Comparison of ENCODE assay signal across 28 cellular contexts in the genomic region with DNA sequence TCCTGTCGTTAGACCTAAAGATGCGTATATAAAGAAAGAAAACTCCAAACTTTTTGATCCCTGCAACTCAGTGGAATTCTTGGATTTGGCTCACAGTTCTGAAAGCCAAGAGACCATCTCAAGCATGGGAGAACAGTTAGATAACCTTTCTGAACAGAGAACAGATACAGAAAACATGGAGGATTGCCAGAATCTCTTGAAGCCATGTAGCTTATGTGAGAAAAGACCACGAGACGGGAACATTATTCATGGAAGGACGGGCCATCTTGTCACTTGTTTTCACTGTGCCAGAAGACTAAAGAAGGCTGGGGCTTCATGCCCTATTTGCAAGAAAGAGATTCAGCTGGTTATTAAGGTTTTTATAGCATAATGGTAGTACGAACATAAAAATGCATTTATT. TPM values are rescaled to one million over a fixed set of nuclear protein-coding genes. Genes with fewer than 3 reads are reported as not detected.
DNase-seq lines count a peak whose midpoint lies in the region; ATAC-seq, FAIRE-seq and TF ChIP-seq lines count a peak whose summit lies in the region.
"Had no signal": no experiment of that assay in that cellular context is flagged by ENCODE, and none has a peak within 500 bp of the region (broad histone marks: within the 10 kb centered on the region; RNA-seq: fewer than 3 reads in every experiment).

No MANE protein-coding gene starts in this region.

- no peaks in the 10 kb centered on the region for H3K9me3 ChIP-seq in HepG2 (ENCODE audit: low read length)
- H3K9me3 ChIP-seq in right lobe of liver, result no peaks in the 10 kb centered on the region
- no peaks in the 10 kb centered on the region for H3K9me3 ChIP-seq in tibial artery
- H3K9me3 ChIP-seq: Caco-2 had no signal

- no peak overlapping the region for H3K4me2 ChIP-seq in HepG2 (ENCODE audit: low read depth, low read length)
- H3K4me2 ChIP-seq: KMS-11 had no signal

- H3K4me1 Mint-ChIP-seq in T-cell (peaks cover 41 to 53% (median 41%) of the 10 kb centered on the region in 3 donors), memory B cell (peaks cover 6% of the 10 kb centered on the region)

- TF ChIP-seq EP300 in HepG2 (IDR thresholded peaks at IDR 0.05; ENCODE audit: low read depth in 2 of 2, low read length in 2 of 2) (no peak), HepG2 (CRISPR knock-in tag; IDR thresholded peaks at IDR 0.05; ENCODE audit: borderline replicate concordance) (no peak)

- in situ Hi-C loops in HepG2 (cut with HindIII; ENCODE audit: extremely low pct_ligation_motif_present, low pct_unique_long_range_greater_than_20kb), result no loop called here

- ATAC-seq in HepG2, result no peak
- ATAC-seq in right lobe of liver, result no peak
- no peak for ATAC-seq in T-cell (replicated peaks in 1 of 4)
- ATAC-seq in memory B cell (ENCODE audit: low read depth), result no peak
- no peak for ATAC-seq in HG03520 (IDR thresholded peaks at IDR 0.05; ENCODE audit: unreplicated experiment)
- no peak for ATAC-seq in GM18870 (IDR thresholded peaks at IDR 0.05; ENCODE audit: unreplicated experiment)
- ATAC-seq: CD8-positive, alpha-beta T cell; Panc1 had no signal

- H3K36me3 Mint-ChIP-seq in T-cell (peaks cover 73% of the 10 kb centered on the region), memory B cell (peaks cover 35% of the 10 kb centered on the region)

- no peak overlapping the region for H3K4me3 Mint-ChIP-seq in T-cell
- no peak overlapping the region for H3K4me3 Mint-ChIP-seq in memory B cell
- H3K4me3 Mint-ChIP-seq: B cell; CD8-positive, alpha-beta T cell had no signal

- H3K9me3 Mint-ChIP-seq in T-cell (no peaks in the 10 kb centered on the region), memory B cell (no peaks in the 10 kb centered on the region)
- H3K9me3 Mint-ChIP-seq: IgD-negative memory B cell had no signal

- DNase-seq in HepG2 (ENCODE audit: low spot score) (no peak), right lobe of liver (no peak), T-cell (no peak), memory B cell (ENCODE audit: low spot score in 2 of 2) (no peak), tibial artery (no peak)
- DNase-seq: Caco-2; CD8-positive, alpha-beta T cell; DMS 273 treated with DMSO at 0.1 percent for 48 hours; DMS79; EL; GDM1; NCI-H1048; NCI-H1417; NCI-H1694; NCI-H2029 treated with DMSO at 0.1 percent for 48 hours; NCI-H446 treated with DMSO at 0.1 percent for 48 hours; NCI-H526; NK-92 treated with Interleukin-12 subunit alpha and Interleukin-12 subunit beta, amount 100 ng/mL, for 24 hours; SHP77 treated with DMSO at 0.1 percent for 48 hours had no signal

- H3K27me3 Mint-ChIP-seq in T-cell (no peaks in the 10 kb centered on the region), memory B cell (no peaks in the 10 kb centered on the region)
- H3K27me3 Mint-ChIP-seq: B cell, IgD-negative memory B cell had no signal

- TSS peak; percentile 31 for BruUV-seq in HepG2 (replicated peaks; lab: Mats Ljungman, UMichigan)

- FAIRE-seq in HepG2 (lab: Jason Lieb, UNC), result no peak
- FAIRE-seq: GM12891 had no signal

- POLR2A ChIA-PET in HepG2 (lab: Yijun Ruan, JAX), result no interaction called here
- POLR2A ChIA-PET in T-cell (lab: Charles Lee), result interaction anchor here (0.6 kb wide), 3 partner anchors 42 to 1229 kb away, joined by 3 to 5 read pairs (median 4); no protein-coding TSS in a partner anchor

- TF ChIP-seq RAD21 in HepG2 (CRISPR knock-in tag; IDR thresholded peaks at IDR 0.05), result no peak

- CTCF ChIA-PET in HepG2 (lab: Yijun Ruan, JAX; ENCODE audit: low intra/inter-chr PET ratio, low total read pairs) (no interaction called here), T-cell (lab: Charles Lee) (no interaction called here)

- intact Hi-C loops in HepG2 (cut with micrococcal nuclease; ENCODE audit: unreplicated experiment) (no loop called here), right lobe of liver (cut with DNase I) (no loop called here), tibial artery (cut with DNase I; ENCODE audit: low total_unique reads) (no loop called here)

- no peak overlapping the region for H3K9ac ChIP-seq in HepG2 (ENCODE audit: insufficient read depth, low read depth, low read length)
- H3K9ac ChIP-seq: KMS-11 had no signal

- 96% methylated on average over 6 of the region's 6 CpGs for WGBS in HepG2 (ENCODE audit: low lambda C conversion rate)
- WGBS in right lobe of liver (ENCODE audit: insufficient coverage, low coverage, low lambda C conversion rate, missing lambda C conversion rate), result 94% methylated on average over 6 of the region's 6 CpGs

- H3K36me3 ChIP-seq in HepG2 (replicated peaks in 1 of 2; ENCODE audit: control insufficient read depth in 1 of 2, insufficient read depth in 2 of 2, low read length in 2 of 2), result peaks cover 15 to 69% of the 10 kb centered on the region in 2 experiments
- peaks cover 8 to 69% (median 29%) of the 10 kb centered on the region in 4 donors for H3K36me3 ChIP-seq in right lobe of liver
- peaks cover 53 to 87% (median 86%) of the 10 kb centered on the region in 3 donors for H3K36me3 ChIP-seq in tibial artery

- peak overlapping the region; percentile 19 to 48 for H3K27ac Mint-ChIP-seq in T-cell
- H3K27ac Mint-ChIP-seq in memory B cell, result peak overlapping the region; percentile 53
- H3K27ac Mint-ChIP-seq: B cell, IgD-negative memory B cell had no signal

- no peak overlapping the region for H2AFZ ChIP-seq in HepG2 (ENCODE audit: low read length)

- TF ChIP-seq CTCF in HepG2 (CRISPR knock-in tag; IDR thresholded peaks at IDR 0.05) (no peak), right lobe of liver (IDR thresholded peaks at IDR 0.05) (no peak), tibial artery (IDR thresholded peaks at IDR 0.05) (no peak)

- TF ChIP-seq POLR2A in HepG2 (IDR thresholded peaks at IDR 0.05; ENCODE audit: insufficient read depth in 1 of 2, low read depth in 2 of 2, low read length in 2 of 2), result no peak
- no peak for TF ChIP-seq POLR2A in right lobe of liver (IDR thresholded peaks at IDR 0.05)

- H3K4me3 ChIP-seq in HepG2 (replicated peaks in 1 of 3; ENCODE audit: insufficient read depth in 1 of 3, low read depth in 2 of 3, low read length in 3 of 3) (no peak overlapping the region), right lobe of liver (no peak overlapping the region), tibial artery (no peak overlapping the region)

- H4K20me1 ChIP-seq in HepG2 (ENCODE audit: insufficient read depth, low read length), result no peaks in the 10 kb centered on the region

- no peaks in the 10 kb centered on the region for H3K27me3 ChIP-seq in HepG2 (ENCODE audit: control insufficient read depth in 1 of 2, insufficient read depth in 2 of 2, low read length in 2 of 2)
- no peaks in the 10 kb centered on the region for H3K27me3 ChIP-seq in right lobe of liver
- no peaks in the 10 kb centered on the region for H3K27me3 ChIP-seq in tibial artery

- no peaks in the 10 kb centered on the region for H3K4me1 ChIP-seq in HepG2 (ENCODE audit: insufficient read depth, low read length)
- H3K4me1 ChIP-seq in right lobe of liver, result peaks cover 0 to 4% (median 0%) of the 10 kb centered on the region in 4 donors
- H3K4me1 ChIP-seq in tibial artery, result no peaks in the 10 kb centered on the region

- H3K79me2 ChIP-seq in HepG2 (ENCODE audit: insufficient read depth, low read length), result no peaks in the 10 kb centered on the region

- no peak overlapping the region for H3K27ac ChIP-seq in HepG2 (ENCODE audit: extremely low read length, insufficient read depth, low read length)
- no peak overlapping the region for H3K27ac ChIP-seq in right lobe of liver
- no peak overlapping the region for H3K27ac ChIP-seq in tibial artery
- H3K27ac ChIP-seq: C4-2B, KMS-11, RWPE1 had no signal

RNA-seq across cellular contexts. Expression of gene MDM4, which starts 33.1 kb away (rescaled TPM):
- 13.8 and 19.0 TPM in 2 replicates for total RNA-seq in HepG2 (2016; rRNA removed; fragmentation: Illumina TruSeq; extraction: Trizol)
- 5.8 and 7.8 TPM in 2 replicates for total RNA-seq in HepG2 (2016; cell fraction: cytosol; rRNA removed; fragmentation: Illumina TruSeq; extraction: Trizol; ENCODE audit: low read depth)
- total RNA-seq in HepG2 (2016; cell fraction: insoluble cytoplasmic fraction; rRNA removed; fragmentation: Illumina TruSeq; extraction: Trizol), result 14.6 and 17.8 TPM in 2 replicates
- total RNA-seq in HepG2 (2016; cell fraction: membrane; rRNA removed; fragmentation: Illumina TruSeq; extraction: Trizol), result 7.2 and 11.4 TPM in 2 replicates
- total RNA-seq in HepG2 (2016; cell fraction: nucleus; rRNA removed; fragmentation: Illumina TruSeq; extraction: Trizol), result 54.0 and 56.5 TPM in 2 replicates
- polyA plus RNA-seq in HepG2 (2011; rRNA removed), result 14.9 TPM in 2 replicates
- polyA plus RNA-seq in HepG2 (2011; cell fraction: cytosol; rRNA removed), result 2.4 and 3.7 TPM in 2 replicates
- 26.3 and 36.2 TPM in 2 replicates for polyA plus RNA-seq in HepG2 (2011; cell fraction: nucleus; rRNA removed)
- polyA plus RNA-seq in HepG2 (2012), result 5.9 and 7.4 TPM in 2 replicates
- 0.97 and 1.5 TPM in 2 replicates for polyA plus RNA-seq in HepG2 (2016; cell fraction: cytosol; fragmentation: Illumina TruSeq; extraction: Trizol; ENCODE audit: low read depth)
- polyA plus RNA-seq in HepG2 (2016; cell fraction: insoluble cytoplasmic fraction; fragmentation: Illumina TruSeq; extraction: Trizol; ENCODE audit: low read depth), result 3.4 TPM in 2 replicates
- 3.3 and 3.8 TPM in 2 replicates for polyA plus RNA-seq in HepG2 (2016; cell fraction: membrane; fragmentation: Illumina TruSeq; extraction: Trizol; ENCODE audit: low read depth)
- 42.4 and 45.8 TPM in 2 replicates for polyA plus RNA-seq in HepG2 (2016; cell fraction: nucleus; fragmentation: Illumina TruSeq; extraction: Trizol; ENCODE audit: insufficient read depth, low read depth)
- polyA minus RNA-seq in HepG2 (2011; rRNA and poly(A)+ RNA removed; ENCODE audit: low replicate concordance), result 38.9 and 56.7 TPM in 2 replicates
- 8.7 and 10.2 TPM in 2 replicates for polyA minus RNA-seq in HepG2 (2011; cell fraction: cytosol; rRNA and poly(A)+ RNA removed)
- 130 and 161 TPM in 2 replicates for polyA minus RNA-seq in HepG2 (2011; cell fraction: nucleus; rRNA and poly(A)+ RNA removed)
- total RNA-seq in right lobe of liver, result 10 to 100 TPM; 21.0 to 37.6 (median 25.3) TPM
- 100 to 1,000 TPM; 168 to 288 (median 183) TPM for total RNA-seq in T-cell

RNA-seq across cellular contexts. Expression of gene PIK3C2B, which starts 54.7 kb away (rescaled TPM):
- total RNA-seq in HepG2 (2016; rRNA removed; fragmentation: Illumina TruSeq; extraction: Trizol) (2.7 and 3.4 TPM in 2 replicates), right lobe of liver (10 to 100 TPM in 3 of 6 experiments, 1 to 10 TPM in 3; 7.6 to 18.5 (median 10.1) TPM), T-cell (10 to 100 TPM; 33.4 to 44.1 (median 36.0) TPM)
- total RNA-seq in HepG2 (2016; cell fraction: cytosol; rRNA removed; fragmentation: Illumina TruSeq; extraction: Trizol; ENCODE audit: low read depth), result 0.79 and 0.91 TPM in 2 replicates
- total RNA-seq in HepG2 (2016; cell fraction: insoluble cytoplasmic fraction; rRNA removed; fragmentation: Illumina TruSeq; extraction: Trizol), result 3.2 and 3.6 TPM in 2 replicates
- total RNA-seq in HepG2 (2016; cell fraction: membrane; rRNA removed; fragmentation: Illumina TruSeq; extraction: Trizol), result 2.0 TPM in 2 replicates
- total RNA-seq in HepG2 (2016; cell fraction: nucleus; rRNA removed; fragmentation: Illumina TruSeq; extraction: Trizol), result 4.9 and 5.9 TPM in 2 replicates
- polyA plus RNA-seq in HepG2 (2011; rRNA removed), result 4.2 and 4.5 TPM in 2 replicates
- 1.8 TPM in 2 replicates for polyA plus RNA-seq in HepG2 (2011; cell fraction: cytosol; rRNA removed)
- polyA plus RNA-seq in HepG2 (2011; cell fraction: nucleus; rRNA removed), result 4.8 and 8.7 TPM in 2 replicates
- 1.1 and 1.6 TPM in 2 replicates for polyA plus RNA-seq in HepG2 (2012)
- 0.19 and 0.27 TPM in 2 replicates for polyA plus RNA-seq in HepG2 (2016; cell fraction: cytosol; fragmentation: Illumina TruSeq; extraction: Trizol; ENCODE audit: low read depth)
- polyA plus RNA-seq in HepG2 (2016; cell fraction: insoluble cytoplasmic fraction; fragmentation: Illumina TruSeq; extraction: Trizol; ENCODE audit: low read depth), result 1.8 and 2.2 TPM in 2 replicates
- 0.45 and 0.54 TPM in 2 replicates for polyA plus RNA-seq in HepG2 (2016; cell fraction: membrane; fragmentation: Illumina TruSeq; extraction: Trizol; ENCODE audit: low read depth)
- 7.4 and 7.8 TPM in 2 replicates for polyA plus RNA-seq in HepG2 (2016; cell fraction: nucleus; fragmentation: Illumina TruSeq; extraction: Trizol; ENCODE audit: insufficient read depth, low read depth)
- polyA minus RNA-seq in HepG2 (2011; rRNA and poly(A)+ RNA removed; ENCODE audit: low replicate concordance), result 19.9 and 128 TPM in 2 replicates
- 5.5 TPM in 2 replicates for polyA minus RNA-seq in HepG2 (2011; cell fraction: cytosol; rRNA and poly(A)+ RNA removed)
- polyA minus RNA-seq in HepG2 (2011; cell fraction: nucleus; rRNA and poly(A)+ RNA removed), result 6.0 and 9.4 TPM in 2 replicates
